Comparison of ENCODE assay signal across 8 cellular contexts in the genomic region with DNA sequence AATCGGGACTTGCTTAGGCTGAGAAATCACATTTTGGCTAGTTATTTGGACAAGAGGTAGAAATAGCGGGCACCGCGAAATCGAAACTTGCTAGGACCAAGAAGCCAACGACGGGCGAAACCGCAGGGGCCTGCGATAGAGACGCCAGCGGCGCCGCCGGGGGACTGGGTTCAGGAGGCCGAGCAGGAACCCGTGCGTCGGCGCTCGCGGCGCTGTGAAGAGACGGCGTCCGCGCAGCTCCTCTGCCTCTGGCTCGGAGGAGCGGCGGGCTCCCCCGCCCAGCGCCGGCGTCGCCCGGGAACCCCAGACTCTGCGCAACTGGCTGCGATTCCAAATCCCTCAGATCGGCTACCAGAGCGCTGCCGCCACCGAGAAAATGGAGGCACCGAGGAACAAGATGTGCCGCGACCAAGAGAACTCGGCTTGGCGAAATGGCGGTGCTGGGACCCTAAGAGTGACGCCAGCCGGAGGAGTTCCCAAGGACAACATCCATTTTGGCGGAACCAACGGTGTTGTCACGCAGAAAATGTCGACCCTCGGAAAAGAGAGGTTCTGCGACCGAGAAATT. TPM values are rescaled to one million over a fixed set of nuclear protein-coding genes. Genes with fewer than 3 reads are reported as not detected.
DNase-seq lines count a peak whose midpoint lies in the region; ATAC-seq, FAIRE-seq and TF ChIP-seq lines count a peak whose summit lies in the region.

No MANE protein-coding gene starts in this region.

- BruUV-seq in K562 (replicated peaks; lab: Mats Ljungman, UMichigan), result no TSS peak

- H3K9me3 ChIP-seq in K562 (replicated peaks; ENCODE audit: control insufficient read depth, insufficient read depth, low read depth, low read length) (no peaks in the 10 kb centered on the region), iPS-15b (ENCODE audit: control insufficient read depth, insufficient read depth, low read length) (no peaks in the 10 kb centered on the region)

- peak overlapping the region; percentile 93 for H2AFZ ChIP-seq in K562 (ENCODE audit: low read depth, low read length)

- under 1% methylated on average over 57 of the region's 57 CpGs for WGBS in K562 (ENCODE audit: insufficient coverage, low coverage, missing lambda C conversion rate)

- peaks cover 59% of the 10 kb centered on the region for H3K79me2 ChIP-seq in K562 (ENCODE audit: control insufficient read depth, insufficient read depth, low read length)

- DNase-seq in ELF-1 (ENCODE audit: low read depth, low spot score), result peak; percentile 84
- DNase-seq in H7, result peak; percentile 80
- peak; percentile 43 for DNase-seq in NCI-H1092 (lab: John Stamatoyannopoulos, UW)
- peak; percentile 67 for DNase-seq in T-helper 22 cell (ENCODE audit: low read depth)
- DNase-seq in K562 (ENCODE audit: extremely low read depth in 1 of 4, low spot score in 3 of 4), result peak; percentile 61 to 78 (median 66)
- DNase-seq in skeletal muscle cell (ENCODE audit: low read depth), result no peak
- DNase-seq in GM19238 (ENCODE audit: insufficient read length, low spot score), result no peak

- H3K9me1 ChIP-seq in K562 (ENCODE audit: control insufficient read depth, insufficient read depth, low read length), result no peaks in the 10 kb centered on the region

- H4K20me1 ChIP-seq in K562 (replicated peaks; ENCODE audit: control insufficient read depth, insufficient read depth, low read length), result no peaks in the 10 kb centered on the region

- intact Hi-C loops in K562 (cut with micrococcal nuclease), result loop anchor here (5.0 kb wide), 2 partner anchors 56 to 416 kb away; a partner anchor contains a TSS

- no peak for TF ChIP-seq POLR2A in K562 (conservative IDR thresholded peaks at IDR 0.05)

- POLR2A ChIA-PET in K562 (lab: Yijun Ruan, JAX), result interaction anchor here (0.6 to 3.6 kb wide), 7 partner anchors 10 to 155 kb away, joined by 3 to 38 read pairs (median 6); a partner anchor contains a TSS

- in situ Hi-C loops in K562 (cut with MboI), result no loop called here

- H3K4me1 ChIP-seq in K562 (replicated peaks in 1 of 2; ENCODE audit: control insufficient read depth in 2 of 2, insufficient read depth in 2 of 2, low read length in 2 of 2) (peaks cover 14 to 25% of the 10 kb centered on the region in 2 experiments), iPS-15b (ENCODE audit: control insufficient read depth, insufficient read depth, low read length) (peaks cover 10% of the 10 kb centered on the region)

- peak; percentile 60 for ATAC-seq in K562

- FAIRE-seq in K562 (lab: Jason Lieb, UNC), result no peak

- peaks cover 4% of the 10 kb centered on the region for H3K36me3 ChIP-seq in H7 (replicated peaks; ENCODE audit: control insufficient read depth, insufficient read depth, low read length)
- peaks cover 24% of the 10 kb centered on the region for H3K36me3 ChIP-seq in K562 (ENCODE audit: control insufficient read depth, insufficient read depth, low read length)
- no peaks in the 10 kb centered on the region for H3K36me3 ChIP-seq in iPS-15b (ENCODE audit: control insufficient read depth, insufficient read depth, low read length)

- H3K27ac ChIP-seq in K562 (ENCODE audit: extremely low read depth, low read depth, low read length), result peak overlapping the region; percentile 97

- no peak for TF ChIP-seq RAD21 in K562 (CRISPR knock-in tag; conservative IDR thresholded peaks at IDR 0.05 in 1 of 2, IDR thresholded peaks at IDR 0.05 in 1 of 2)

- H3K4me3 ChIP-seq in H7 (ENCODE audit: insufficient read depth, low read depth, low read length), result peak overlapping the region; percentile 91
- H3K4me3 ChIP-seq in K562, result peak overlapping the region; percentile 80
- peak overlapping the region; percentile 78 for H3K4me3 ChIP-seq in iPS-15b (ENCODE audit: low read depth, low read length)
- H3K4me3 ChIP-seq in skeletal muscle cell (ENCODE audit: low read depth, low read length), result peak overlapping the region; percentile 74

- no peak for TF ChIP-seq CTCF in K562 (IDR thresholded peaks at IDR 0.05 in 2 of 3, conservative IDR thresholded peaks at IDR 0.05 in 1 of 3; ENCODE audit: insufficient read depth in 2 of 3, low read depth in 1 of 3, low read length in 3 of 3)

- peak overlapping the region; percentile 99 for H3K4me2 ChIP-seq in K562 (ENCODE audit: insufficient read depth, low read length)

- no peaks in the 10 kb centered on the region; the same call in 1 of the 2 replicates for H3K27me3 ChIP-seq in H7 (ENCODE audit: control insufficient read depth, insufficient read depth, low read length)
- no peaks in the 10 kb centered on the region; a peak in 1 of 5 replicates for H3K27me3 ChIP-seq in K562 (ENCODE audit: control insufficient read depth in 2 of 2, insufficient read depth in 2 of 2, low read length in 2 of 2)
- H3K27me3 ChIP-seq in iPS-15b (ENCODE audit: control insufficient read depth, insufficient read depth, low read length), result peaks cover 15% of the 10 kb centered on the region

- H3K9ac ChIP-seq in K562 (ENCODE audit: insufficient read depth in 1 of 2, low read depth in 2 of 2, low read length in 2 of 2) (peak overlapping the region; percentile 96 to 98), iPS-15b (ENCODE audit: low read depth, low read length) (peak overlapping the region; percentile 88)

- TF ChIP-seq EP300 in K562 (IDR thresholded peaks at IDR 0.05; ENCODE audit: low read length), result no peak

- CTCF ChIA-PET in K562 (lab: Yijun Ruan, JAX; ENCODE audit: low intra/inter-chr PET ratio), result interaction anchor here (3.1 kb wide), 1 partner anchor 39 kb away, joined by 15 read pairs; no protein-coding TSS in a partner anchor

TF ChIP-seq in K562, 482 proteins besides CTCF, POLR2A, EP300 and RAD21 (continues in another document):
- TF ChIP-seq RFX5 (IDR thresholded peaks at IDR 0.05; ENCODE audit: low read depth, low read length) (no peak), SMARCE1 (IDR thresholded peaks at IDR 0.05) (no peak; the same call in 1 of the 2 replicates)

RNA-seq across cellular contexts. Expression of a gene that starts 26.2 kb away (rescaled TPM):
- 0.63 and 0.83 TPM in 2 replicates for total RNA-seq in H7 (2014; rRNA removed; shearing (Covaris generic))
- total RNA-seq in K562 (2011; cell fraction: chromatin; rRNA removed; ENCODE audit: low replicate concordance), result 22.1 and 27.2 TPM in 2 replicates
- 17.0 and 20.7 TPM in 2 replicates for total RNA-seq in K562 (2011; cell fraction: nucleolus; rRNA removed)
- 21.3 and 21.4 TPM in 2 replicates for total RNA-seq in K562 (2011; cell fraction: nucleoplasm; rRNA removed)
- total RNA-seq in K562 (2014; rRNA removed), result 3.4 and 3.5 TPM in 2 replicates
- total RNA-seq in K562 (2014; rRNA removed; fragmentation: Illumina TruSeq; extraction: Trizol), result 2.8 and 3.4 TPM in 2 replicates
- 3.4 and 3.5 TPM in 2 replicates for total RNA-seq in K562 (2015; rRNA removed; fragmentation: Illumina TruSeq; extraction: Trizol)
- total RNA-seq in K562 (2021), result 3.9 and 4.3 TPM in 2 replicates
- polyA plus RNA-seq in K562 (2011; rRNA removed), result 2.3 and 2.7 TPM in 2 replicates
- polyA plus RNA-seq in K562 (2011; cell fraction: cytosol; rRNA removed), result 2.6 and 3.1 TPM in 2 replicates
- polyA plus RNA-seq in K562 (2011; cell fraction: nucleus; rRNA removed), result 6.1 and 8.3 TPM in 2 replicates
- polyA plus RNA-seq in K562 (2012), result 3.4 and 6.0 TPM in 2 replicates
- 2.3 and 3.4 TPM in 2 replicates for polyA plus RNA-seq in K562 (2014; fragmentation: Illumina TruSeq; extraction: Trizol)
- 1 to 10 TPM; 2.1 to 3.5 TPM for polyA plus RNA-seq in K562 (2014; fragmentation: Nextera tagmentation; extraction: Ambion mirVana)
- 4.8 and 7.5 TPM in 2 replicates for polyA plus RNA-seq in K562 (2014; rRNA removed)
- 5.8 and 6.1 TPM in 2 replicates for polyA minus RNA-seq in K562 (2011; rRNA and poly(A)+ RNA removed)
- polyA minus RNA-seq in K562 (2011; cell fraction: cytosol; rRNA and poly(A)+ RNA removed), result 0.48 and 1.8 TPM in 2 replicates
- polyA minus RNA-seq in K562 (2011; cell fraction: nucleus; rRNA and poly(A)+ RNA removed), result 15.4 and 18.3 TPM in 2 replicates

RNA-seq across cellular contexts. Expression of a gene that starts 54.4 kb away (rescaled TPM):
- total RNA-seq in H7 (2014; rRNA removed; shearing (Covaris generic)), result 34.3 and 34.6 TPM in 2 replicates
- 95.8 and 263 TPM in 2 replicates for total RNA-seq in K562 (2011; cell fraction: chromatin; rRNA removed; ENCODE audit: low replicate concordance)
- 66.7 and 82.6 TPM in 2 replicates for total RNA-seq in K562 (2011; cell fraction: nucleolus; rRNA removed)
- total RNA-seq in K562 (2011; cell fraction: nucleoplasm; rRNA removed), result 118 and 141 TPM in 2 replicates
- 40.8 and 51.1 TPM in 2 replicates for total RNA-seq in K562 (2014; rRNA removed)
- total RNA-seq in K562 (2014; rRNA removed; fragmentation: Illumina TruSeq; extraction: Trizol), result 81.9 and 86.7 TPM in 2 replicates
- 81.7 and 87.0 TPM in 2 replicates for total RNA-seq in K562 (2015; rRNA removed; fragmentation: Illumina TruSeq; extraction: Trizol)
- 46.6 and 48.1 TPM in 2 replicates for total RNA-seq in K562 (2021)
- polyA plus RNA-seq in K562 (2011; rRNA removed), result 63.3 and 73.0 TPM in 2 replicates
- polyA plus RNA-seq in K562 (2011; cell fraction: cytosol; rRNA removed), result 15.7 and 23.6 TPM in 2 replicates
- 53.2 and 74.4 TPM in 2 replicates for polyA plus RNA-seq in K562 (2011; cell fraction: nucleus; rRNA removed)
- polyA plus RNA-seq in K562 (2012), result 35.1 and 36.8 TPM in 2 replicates
- 55.8 and 71.9 TPM in 2 replicates for polyA plus RNA-seq in K562 (2014; fragmentation: Illumina TruSeq; extraction: Trizol)
- polyA plus RNA-seq in K562 (2014; fragmentation: Nextera tagmentation; extraction: Ambion mirVana), result 10 to 100 TPM; 28.5 to 31.7 TPM
- polyA plus RNA-seq in K562 (2014; rRNA removed), result 51.6 and 55.4 TPM in 2 replicates
- 108 and 125 TPM in 2 replicates for polyA minus RNA-seq in K562 (2011; rRNA and poly(A)+ RNA removed)
- polyA minus RNA-seq in K562 (2011; cell fraction: cytosol; rRNA and poly(A)+ RNA removed), result 21.7 and 31.6 TPM in 2 replicates
- polyA minus RNA-seq in K562 (2011; cell fraction: nucleus; rRNA and poly(A)+ RNA removed), result 52.1 and 77.9 TPM in 2 replicates

Comparison
In these comparisons a context has a peak if more than half of its experiments do, and no peak if none do; other contexts are left out.
1. DNase-seq: peak in ELF-1 (single experiment), H7 (single experiment), NCI-H1092 (single experiment), T-helper 22 cell (single experiment) and K562 (4 of 4); none in skeletal muscle cell (single experiment) and GM19238 (single experiment).
2. Peak in every context shown above with its lines, with median percentiles within 50 percentile points of each other: H3K4me3 ChIP-seq.